Comparison of ENCODE assay signal across 7 cellular contexts in genomic region chr13:48975926-48976676, GRCh38. TPM values are rescaled to one million over a fixed set of nuclear protein-coding genes. Genes with fewer than 3 reads are reported as not detected.
A peak's percentile ranks its signal among the peaks of the same experiment; 100 is the strongest.
DNase-seq lines count a peak whose midpoint lies in the region; ATAC-seq lines count a peak whose summit lies in the region.

No MANE protein-coding gene starts in this region.

- intact Hi-C loops in sciatic nerve (cut with DNase I), result no loop called here

- DNase-seq in NCI-H187 (lab: John Stamatoyannopoulos, UW) (peak; percentile 70 to 82), T1000 (lab: John Stamatoyannopoulos, UW) (peak; percentile 26), astrocyte of the hippocampus (ENCODE audit: low read depth, low spot score) (peak; percentile 93), hypothalamus (lab: John Stamatoyannopoulos, UW) (peak; percentile 45 to 91 (median 76)), sciatic nerve (ENCODE audit: low spot score) (peak; percentile 90)

- ATAC-seq in GM18508 (IDR thresholded peaks at IDR 0.05; ENCODE audit: insufficient read depth, unreplicated experiment) (peak; percentile 28), HG02938 (IDR thresholded peaks at IDR 0.05; ENCODE audit: unreplicated experiment) (peak; percentile 54), sciatic nerve (peak; percentile 93)

RNA-seq across cellular contexts. Expression of gene FNDC3A, which starts 0.4 kb away (rescaled TPM):
- 60.0 TPM for total RNA-seq in sciatic nerve

Comparison
In these comparisons a context has a peak if more than half of its experiments do, and no peak if none do; other contexts are left out.
1. Peak in every context shown above with its lines: DNase-seq and ATAC-seq.
2. ATAC-seq: peak in every context shown above with its lines; median percentile 93 in sciatic nerve; 54 in HG02938; 28 in GM18508.
3. DNase-seq: peak in every context shown above with its lines; median percentile 93 in astrocyte of the hippocampus; 90 in sciatic nerve; 76 in NCI-H187; 76 in hypothalamus; 26 in T1000.